In the genomic region with DNA sequence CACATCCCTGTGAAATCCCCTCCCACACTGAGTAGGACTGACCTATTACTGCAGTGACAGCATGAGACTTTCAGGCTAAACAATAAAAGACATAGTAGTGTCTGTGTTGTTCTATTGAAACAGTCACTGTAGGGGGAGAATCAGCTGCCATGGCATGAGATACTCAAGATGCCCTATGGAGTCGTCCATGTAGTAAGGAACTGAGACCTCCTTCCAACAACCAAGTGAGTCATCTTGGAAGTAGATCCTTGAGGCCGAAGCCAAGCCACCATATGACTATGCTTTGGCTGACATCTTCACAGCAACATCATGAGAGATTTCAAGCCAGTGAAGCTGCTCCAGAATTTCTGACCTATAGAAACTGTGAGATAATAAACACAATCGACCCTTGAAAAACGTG, we compare ENCODE assay signal across 16 cellular contexts. TPM values are rescaled to one million over a fixed set of nuclear protein-coding genes. Genes with fewer than 3 reads are reported as not detected.
DNase-seq lines count a peak whose midpoint lies in the region; ATAC-seq and TF ChIP-seq lines count a peak whose summit lies in the region.
"Had no signal": no experiment of that assay in that cellular context is flagged by ENCODE, and none has a peak within 500 bp of the region (broad histone marks: within the 10 kb centered on the region; RNA-seq: fewer than 3 reads in every experiment).

No MANE protein-coding gene starts in this region.

- in situ Hi-C loops in astrocyte of the cerebellum (cut with HindIII; ENCODE audit: low sequenced_read_pairs), result no loop called here

- H3K4me3 ChIP-seq in astrocyte of the cerebellum (ENCODE audit: low read depth, low read length), result no peak overlapping the region
- H3K4me3 ChIP-seq in left lung, result no peak overlapping the region
- H3K4me3 ChIP-seq: K562 had no signal

- no peak overlapping the region for H3K27ac ChIP-seq in left lung

- peaks cover 0 to 8% of the 10 kb centered on the region in 2 donors for H3K9me3 ChIP-seq in left lung
- H3K9me3 ChIP-seq: BE2C had no signal

- ATAC-seq in left lung, result peak; percentile 40
- no peak for ATAC-seq in HG02973 (IDR thresholded peaks at IDR 0.05; ENCODE audit: unreplicated experiment)
- ATAC-seq in GM21360 (IDR thresholded peaks at IDR 0.05; ENCODE audit: unreplicated experiment), result no peak
- ATAC-seq in GM18520 (IDR thresholded peaks at IDR 0.05; ENCODE audit: unreplicated experiment), result no peak
- ATAC-seq: CD8-positive, alpha-beta T cell; K562; Panc1 had no signal

- H3K36me3 ChIP-seq in left lung, result no peaks in the 10 kb centered on the region
- H3K36me3 ChIP-seq: BE2C had no signal

- peak; percentile 39 for DNase-seq in AG20443 (ENCODE audit: low spot score)
- DNase-seq in M059J (ENCODE audit: low read depth), result peak; percentile 51
- DNase-seq in astrocyte of the cerebellum (ENCODE audit: low read depth), result peak; percentile 40
- no peak for DNase-seq in left lung
- DNase-seq in LoVo (ENCODE audit: low spot score), result no peak
- DNase-seq: BE2C; CD8-positive, alpha-beta T cell; NCI-H1092; NCI-H1694 treated with DMSO at 0.1 percent for 48 hours; NCI-H774; SHP77 had no signal

- intact Hi-C loops in left lung (cut with DNase I), result no loop called here

- H3K27me3 ChIP-seq in left lung, result no peaks in the 10 kb centered on the region
- H3K27me3 ChIP-seq: BE2C had no signal

- TF ChIP-seq CTCF in astrocyte of the cerebellum (IDR thresholded peaks at IDR 0.05; ENCODE audit: low read depth, low read length, missing control alignments) (no peak), left lung (IDR thresholded peaks at IDR 0.05) (no peak)

- H3K4me1 ChIP-seq in left lung, result peaks cover 5 to 7% of the 10 kb centered on the region in 2 donors
- H3K4me1 ChIP-seq: BE2C had no signal

RNA-seq across cellular contexts. Expression of a gene that starts 12.1 kb away (rescaled TPM):
- 8.1 and 13.0 TPM in 2 replicates for total RNA-seq in M059J (2014; rRNA removed; shearing (Covaris generic))
- 10 to 100 TPM; 44.5 to 47.1 TPM for total RNA-seq in left lung

Comparison
In these comparisons a context has a peak if more than half of its experiments do, and no peak if none do; other contexts are left out.
1. DNase-seq: peak in AG20443 (single experiment), M059J (single experiment) and astrocyte of the cerebellum (single experiment); none in left lung (0 of 2) and LoVo (single experiment).